Comparison of ENCODE assay signal across 26 cellular contexts in genomic region chr5:73373814-73374510, GRCh38.
DNase-seq lines count a peak whose midpoint lies in the region; ATAC-seq and TF ChIP-seq lines count a peak whose summit lies in the region.
"Had no signal": no experiment of that assay in that cellular context is flagged by ENCODE, and none has a peak within 500 bp of the region (broad histone marks: within the 10 kb centered on the region; RNA-seq: fewer than 3 reads in every experiment).

No MANE protein-coding gene starts in this region.

- H3K9ac ChIP-seq in HCT116 (ENCODE audit: low read length): no peak overlapping the region
- peak overlapping the region; percentile 16; the same call in 1 of the 2 replicates for H3K9ac ChIP-seq in SK-N-SH

- TF ChIP-seq CTCF in AG10803 (conservative IDR thresholded peaks at IDR 0.05; ENCODE audit: low read length) (no peak), HCT116 (IDR thresholded peaks at IDR 0.05 in 2 of 3, conservative IDR thresholded peaks at IDR 0.05 in 1 of 3; ENCODE audit: borderline replicate concordance in 1 of 3, insufficient read depth in 1 of 3, low read depth in 2 of 3, low read length in 2 of 3) (no peak), SK-N-SH (IDR thresholded peaks at IDR 0.05) (no peak), fibroblast of the aortic adventitia (IDR thresholded peaks at IDR 0.05; ENCODE audit: insufficient read depth, low read length) (no peak), GM13976 (IDR thresholded peaks at IDR 0.05; ENCODE audit: borderline replicate concordance, control extremely low read depth, extremely low read depth, insufficient read depth, missing control alignments) (no peak)

- H3K4me2 ChIP-seq in HCT116 (ENCODE audit: low read length) (no peak overlapping the region; the same call in 1 of the 2 replicates), SK-N-SH (peak overlapping the region; percentile 21; the same call in 1 of the 2 replicates)

- CTCF ChIA-PET in HCT116 (lab: Charles Lee): no interaction called here
- CTCF ChIA-PET in SK-N-SH (lab: Yijun Ruan, JAX): interaction anchor here (1.0 kb wide), 1 partner anchor 81 kb away, joined by 4 read pairs; no protein-coding TSS in a partner anchor

- no TSS peak for BruUV-seq in HCT116 (replicated peaks; lab: Mats Ljungman, UMichigan)

- TF ChIP-seq POLR2A in HCT116 (IDR thresholded peaks at IDR 0.05; ENCODE audit: borderline replicate concordance, extremely low read depth, insufficient read depth, insufficient read length): no peak

- no peaks in the 10 kb centered on the region for H3K4me1 Mint-ChIP-seq in activated T-helper 2 cell treated with anti-CD3 and anti-CD28 coated beads, Interferon-gamma antibody, Interleukin-2, Interleukin-4, amounts not matched to agents 10 μg/mL and 5 μg/mL and 100 μg/mL, durations not matched to agents 14 hours and 24 hours and 36 hours (ENCODE audit: low read depth)
- H3K4me1 Mint-ChIP-seq: activated CD4-positive, alpha-beta memory T cell treated with anti-CD3 and anti-CD28 coated beads, Interleukin-2, amount 10 ng/mL, durations not matched to agents 7 days and 5 days; stimulated activated naive B cell treated with anti-CD40 and anti-IgM and Interleukin-4, amounts not matched to agents 10 μg/mL and 1 μg/mL and 100 μg/mL, for 72 hours had no signal

- no peak overlapping the region for H3K27ac ChIP-seq in HCT116 (ENCODE audit: low read depth, low read length)
- H3K27ac ChIP-seq in SK-N-SH (ENCODE audit: low read depth in 2 of 2, low read length in 1 of 2): peak overlapping the region; percentile 90 to 99; a peak in 3 of 4 replicates
- H3K27ac ChIP-seq: sigmoid colon, thoracic aorta had no signal

- H3K4me3 ChIP-seq in AG10803 (ENCODE audit: low read length): no peak overlapping the region
- no peak overlapping the region for H3K4me3 ChIP-seq in HCT116 (replicated peaks in 1 of 2; ENCODE audit: low read depth in 1 of 2, low read length in 2 of 2)
- no peak overlapping the region for H3K4me3 ChIP-seq in SK-N-SH (ENCODE audit: low read depth in 2 of 2, low read length in 1 of 2)
- H3K4me3 ChIP-seq in fibroblast of the aortic adventitia (ENCODE audit: low read depth, low read length): no peak overlapping the region
- H3K4me3 ChIP-seq: MG63, sigmoid colon, thoracic aorta had no signal

- TF ChIP-seq RAD21 in HCT116 (IDR thresholded peaks at IDR 0.05; ENCODE audit: low read depth): no peak
- no peak for TF ChIP-seq RAD21 in SK-N-SH (IDR thresholded peaks at IDR 0.05; ENCODE audit: low read length)

- no peaks in the 10 kb centered on the region for H3K9me3 Mint-ChIP-seq in activated T-helper 2 cell treated with anti-CD3 and anti-CD28 coated beads, Interferon-gamma antibody, Interleukin-2, Interleukin-4, amounts not matched to agents 10 μg/mL and 5 μg/mL and 100 μg/mL, durations not matched to agents 14 hours and 24 hours and 36 hours
- H3K9me3 Mint-ChIP-seq: activated CD4-positive, alpha-beta memory T cell treated with anti-CD3 and anti-CD28 coated beads, Interleukin-2, amount 10 ng/mL, durations not matched to agents 7 days and 5 days; activated naive CD4-positive, alpha-beta T cell treated with anti-CD3 and anti-CD28 coated beads, Interleukin-2, amount 50 U/mL, for 72 hours; activated T-cell treated with anti-CD3 and anti-CD28 coated beads, Interleukin-2, amount 50 U/mL, for 24 hours; effector memory CD8-positive, alpha-beta T cell; H9; stimulated activated naive B cell treated with anti-CD40 and anti-IgM and Interleukin-4, amounts not matched to agents 10 μg/mL and 1 μg/mL and 100 μg/mL, for 72 hours; T-helper 2 cell treated with Interferon-gamma antibody and Interleukin-4, amounts not matched to agents 5 μg/mL and 100 μg/mL, for 36 hours; WTC11 had no signal

- POLR2A ChIA-PET in HCT116 (lab: Charles Lee): no interaction called here
- POLR2A ChIA-PET in SK-N-SH (lab: Yijun Ruan, JAX): interaction anchor here (0.6 kb wide), 1 partner anchor 28 kb away, joined by 4 read pairs; no protein-coding TSS in a partner anchor

- H4K20me1 ChIP-seq in HCT116 (ENCODE audit: insufficient read depth) (no peaks in the 10 kb centered on the region), SK-N-SH (ENCODE audit: insufficient read depth) (no peaks in the 10 kb centered on the region)

- TF ChIP-seq EP300 in SK-N-SH (IDR thresholded peaks at IDR 0.05; ENCODE audit: borderline replicate concordance in 1 of 2, low read depth in 1 of 2, low read length in 1 of 2): peak; percentile 67 to 97; a peak in 3 of 4 replicates

- RAD21 ChIA-PET in HCT116 (lab: Charles Lee; ENCODE audit: low non-redundant PET in 1 of 2, low total read pairs in 2 of 2, uncharacterized antibody in 2 of 2, unreplicated experiment in 2 of 2): no interaction called here

- H3K27me3 ChIP-seq in HCT116 (ENCODE audit: insufficient read depth, low read length) (no peaks in the 10 kb centered on the region), SK-N-SH (ENCODE audit: insufficient read depth) (no peaks in the 10 kb centered on the region)
- H3K27me3 ChIP-seq: MG63, sigmoid colon had no signal

- no peak overlapping the region for H3K27ac Mint-ChIP-seq in activated T-helper 2 cell treated with anti-CD3 and anti-CD28 coated beads, Interferon-gamma antibody, Interleukin-2, Interleukin-4, amounts not matched to agents 10 μg/mL and 5 μg/mL and 100 μg/mL, durations not matched to agents 14 hours and 24 hours and 36 hours
- H3K27ac Mint-ChIP-seq: activated CD4-positive, alpha-beta memory T cell treated with anti-CD3 and anti-CD28 coated beads, Interleukin-2, amount 10 ng/mL, durations not matched to agents 7 days and 5 days; activated naive CD4-positive, alpha-beta T cell treated with anti-CD3 and anti-CD28 coated beads, Interleukin-2, amount 50 U/mL, for 72 hours; activated T-cell treated with anti-CD3 and anti-CD28 coated beads, Interleukin-2, amount 50 U/mL, for 24 hours; effector memory CD8-positive, alpha-beta T cell; H9; nephron progenitor cell; stimulated activated naive B cell treated with anti-CD40 and anti-IgM and Interleukin-4, amounts not matched to agents 10 μg/mL and 1 μg/mL and 100 μg/mL, for 72 hours; T-helper 2 cell treated with Interferon-gamma antibody and Interleukin-4, amounts not matched to agents 5 μg/mL and 100 μg/mL, for 36 hours; WTC11 had no signal

- H3K9me3 ChIP-seq in HCT116 (ENCODE audit: control insufficient read depth in 1 of 2, insufficient read depth in 1 of 2, low read depth in 1 of 2, low read length in 2 of 2): no peaks in the 10 kb centered on the region
- H3K9me3 ChIP-seq in SK-N-SH: no peaks in the 10 kb centered on the region
- H3K9me3 ChIP-seq: MG63, sigmoid colon, thoracic aorta had no signal

- in situ Hi-C loops in GM13976 (cut with MboI; ENCODE audit: low sequenced_read_pairs, unreplicated experiment): no loop called here

- H3K4me1 ChIP-seq in HCT116 (ENCODE audit: control insufficient read depth in 1 of 2, insufficient read depth in 2 of 2, low read length in 2 of 2) (peaks cover 13 to 65% of the 10 kb centered on the region in 2 experiments), SK-N-SH (ENCODE audit: control insufficient read depth in 1 of 2, insufficient read depth in 2 of 2, low read depth in 1 of 2, low read length in 1 of 2) (peaks cover 0 to 47% of the 10 kb centered on the region in 2 experiments)

- H3K9me2 ChIP-seq in HCT116 (ENCODE audit: insufficient read depth) (no peaks in the 10 kb centered on the region; the same call in 1 of the 2 replicates), SK-N-SH (no peaks in the 10 kb centered on the region)

- no peaks in the 10 kb centered on the region for H3K36me3 Mint-ChIP-seq in activated T-helper 2 cell treated with anti-CD3 and anti-CD28 coated beads, Interferon-gamma antibody, Interleukin-2, Interleukin-4, amounts not matched to agents 10 μg/mL and 5 μg/mL and 100 μg/mL, durations not matched to agents 14 hours and 24 hours and 36 hours (ENCODE audit: low read depth)
- H3K36me3 Mint-ChIP-seq: activated naive CD4-positive, alpha-beta T cell treated with anti-CD3 and anti-CD28 coated beads, Interleukin-2, amount 50 U/mL, for 72 hours; stimulated activated naive B cell treated with anti-CD40 and anti-IgM and Interleukin-4, amounts not matched to agents 10 μg/mL and 1 μg/mL and 100 μg/mL, for 72 hours; WTC11 had no signal

- peak; percentile 86 for DNase-seq in AG10803 (ENCODE audit: low read depth)
- DNase-seq in HCT116 (ENCODE audit: low read depth, low spot score): no peak
- no peak for DNase-seq in SK-N-SH
- peak; percentile 51 for DNase-seq in fibroblast of the aortic adventitia (ENCODE audit: low read depth)
- no peak for DNase-seq in SHP77 treated with DMSO at 0.1 percent for 48 hours (lab: John Stamatoyannopoulos, UW)
- DNase-seq in activated T-helper 2 cell treated with anti-CD3 and anti-CD28 coated beads, Interferon-gamma antibody, Interleukin-2, Interleukin-4, amounts not matched to agents 10 μg/mL and 5 μg/mL and 100 μg/mL, durations not matched to agents 14 hours and 24 hours and 36 hours (ENCODE audit: low spot score): no peak
- no peak for DNase-seq in NCI-H1048 (lab: John Stamatoyannopoulos, UW)
- no peak for DNase-seq in GM13976 (ENCODE audit: low spot score)
- DNase-seq: activated CD4-positive, alpha-beta memory T cell treated with anti-CD3 and anti-CD28 coated beads, Interleukin-2, amount 10 ng/mL, durations not matched to agents 7 days and 5 days; activated T-cell treated with anti-CD3 and anti-CD28 coated beads, Interleukin-2, amount 50 U/mL, for 24 hours; DMS153; effector memory CD8-positive, alpha-beta T cell; H9; left colon; NCI-H1436; NCI-H2171; NCI-H69; nephron progenitor cell; OCI-M1; sigmoid colon; stimulated activated naive B cell treated with anti-CD40 and anti-IgM and Interleukin-4, amounts not matched to agents 10 μg/mL and 1 μg/mL and 100 μg/mL, for 72 hours had no signal

- no peak for ATAC-seq in HCT116
- ATAC-seq: activated naive CD4-positive, alpha-beta T cell treated with anti-CD3 and anti-CD28 coated beads, Interleukin-2, amount 50 U/mL, for 72 hours; effector memory CD8-positive, alpha-beta T cell; left colon; stimulated activated naive B cell treated with anti-CD40 and anti-IgM and Interleukin-4, amounts not matched to agents 10 μg/mL and 1 μg/mL and 100 μg/mL, for 72 hours; WTC11 had no signal

- peak overlapping the region; percentile 24 for H2AFZ ChIP-seq in HCT116 (ENCODE audit: low read depth, low read length, poor library complexity, severe bottlenecking)
- H2AFZ ChIP-seq in SK-N-SH (ENCODE audit: low read depth): no peak overlapping the region

- H3K4me3 Mint-ChIP-seq in activated T-helper 2 cell treated with anti-CD3 and anti-CD28 coated beads, Interferon-gamma antibody, Interleukin-2, Interleukin-4, amounts not matched to agents 10 μg/mL and 5 μg/mL and 100 μg/mL, durations not matched to agents 14 hours and 24 hours and 36 hours (ENCODE audit: low read depth): no peak overlapping the region
- H3K4me3 Mint-ChIP-seq: activated CD4-positive, alpha-beta memory T cell treated with anti-CD3 and anti-CD28 coated beads, Interleukin-2, amount 10 ng/mL, durations not matched to agents 7 days and 5 days; activated T-cell treated with anti-CD3 and anti-CD28 coated beads, Interleukin-2, amount 50 U/mL, for 24 hours; effector memory CD8-positive, alpha-beta T cell; H9; nephron progenitor cell; stimulated activated naive B cell treated with anti-CD40 and anti-IgM and Interleukin-4, amounts not matched to agents 10 μg/mL and 1 μg/mL and 100 μg/mL, for 72 hours; T-helper 2 cell treated with Interferon-gamma antibody and Interleukin-4, amounts not matched to agents 5 μg/mL and 100 μg/mL, for 36 hours; WTC11 had no signal

- H3K36me3 ChIP-seq in HCT116 (ENCODE audit: control insufficient read depth in 1 of 2, insufficient read depth in 2 of 2, low read length in 2 of 2) (no peaks in the 10 kb centered on the region), SK-N-SH (replicated peaks in 1 of 2; ENCODE audit: control insufficient read depth in 1 of 2, insufficient read depth in 2 of 2, low read length in 1 of 2) (no peaks in the 10 kb centered on the region)
- H3K36me3 ChIP-seq: MG63, sigmoid colon, thoracic aorta had no signal

- 11% methylated on average over 3 of the region's 3 CpGs for whole genome bisulfite sequencing in SK-N-SH (ENCODE audit: low lambda C conversion rate)

- peaks cover 79% of the 10 kb centered on the region for H3F3A ChIP-seq in SK-N-SH (replicated peaks; ENCODE audit: insufficient read depth)

- intact Hi-C loops in HCT116 (cut with micrococcal nuclease): no loop called here
- intact Hi-C loops in activated T-helper 2 cell treated with anti-CD3 and anti-CD28 coated beads, Interferon-gamma antibody, Interleukin-2, Interleukin-4, amounts not matched to agents 10 μg/mL and 5 μg/mL and 100 μg/mL, durations not matched to agents 14 hours and 24 hours and 36 hours (cut with micrococcal nuclease): no loop called here

- H3K79me2 ChIP-seq in HCT116 (ENCODE audit: insufficient read depth, low read length): no peaks in the 10 kb centered on the region
- 0 out of 2 replicates have a peak, but pooled peaks cover 5% of the 10 kb centered on the region for H3K79me2 ChIP-seq in SK-N-SH (ENCODE audit: insufficient read depth)

- H3K27me3 Mint-ChIP-seq in activated T-helper 2 cell treated with anti-CD3 and anti-CD28 coated beads, Interferon-gamma antibody, Interleukin-2, Interleukin-4, amounts not matched to agents 10 μg/mL and 5 μg/mL and 100 μg/mL, durations not matched to agents 14 hours and 24 hours and 36 hours (ENCODE audit: low read depth): peaks cover 44% of the 10 kb centered on the region

Comparison
In these comparisons a context has a peak if more than half of its experiments do, and no peak if none do; other contexts are left out.
1. DNase-seq: peak in AG10803 (single experiment) and fibroblast of the aortic adventitia (single experiment); none in HCT116 (single experiment), SK-N-SH (single experiment), SHP77 treated with DMSO at 0.1 percent for 48 hours (single experiment), activated T-helper 2 cell treated with anti-CD3 and anti-CD28 coated beads, Interferon-gamma antibody, Interleukin-2, Interleukin-4, amounts not matched to agents 10 μg/mL and 5 μg/mL and 100 μg/mL, durations not matched to agents 14 hours and 24 hours and 36 hours (single experiment), NCI-H1048 (single experiment) and GM13976 (single experiment).